Comparison of ENCODE assay signal across 20 cellular contexts in genomic region chr18:42067527-42067926, GRCh38.
"Had no signal": no experiment of that assay in that cellular context is flagged by ENCODE, and none has a peak within 500 bp of the region (broad histone marks: within the 10 kb centered on the region; RNA-seq: fewer than 3 reads in every experiment).

No MANE protein-coding gene starts in this region.

- H3K27me3 Mint-ChIP-seq: naive thymus-derived CD8-positive, alpha-beta T cell; progenitor cell of endocrine pancreas; stimulated activated naive CD8-positive, alpha-beta T cell treated with anti-CD3 and anti-CD28 coated beads, Interleukin-15, Interleukin-2, amounts not matched to agents 100 ng/mL and 50 ng/mL, for 24 hours; type B pancreatic cell had no signal

- H3K9me3 ChIP-seq: left lung, ovary, tibial nerve, uterus had no signal

- H3K36me3 ChIP-seq: ovary, uterus had no signal

- H3K4me3 Mint-ChIP-seq: naive thymus-derived CD8-positive, alpha-beta T cell; stimulated activated naive CD8-positive, alpha-beta T cell treated with anti-CD3 and anti-CD28 coated beads, Interleukin-15, Interleukin-2, amounts not matched to agents 100 ng/mL and 50 ng/mL, for 24 hours; type B pancreatic cell had no signal

- H3K9me3 Mint-ChIP-seq: naive thymus-derived CD8-positive, alpha-beta T cell; stimulated activated naive CD8-positive, alpha-beta T cell treated with anti-CD3 and anti-CD28 coated beads, Interleukin-15, Interleukin-2, amounts not matched to agents 100 ng/mL and 50 ng/mL, for 24 hours; type B pancreatic cell had no signal

- H3K4me3 ChIP-seq: left lung, lung, ovary, skin epidermis, tibial nerve, uterus had no signal

- H3K27ac ChIP-seq: left lung, ovary, skin epidermis, tibial nerve, uterus had no signal

- H3K27me3 ChIP-seq: left lung, ovary, tibial nerve, uterus had no signal

- H3K4me1 ChIP-seq: left lung, tibial nerve, uterus had no signal

- H3K27ac Mint-ChIP-seq: stimulated activated naive CD8-positive, alpha-beta T cell treated with anti-CD3 and anti-CD28 coated beads, Interleukin-15, Interleukin-2, amounts not matched to agents 100 ng/mL and 50 ng/mL, for 24 hours; type B pancreatic cell had no signal

- ATAC-seq: left lung; naive thymus-derived CD8-positive, alpha-beta T cell; right cardiac atrium; sciatic nerve had no signal

- DNase-seq: hippocampal formation; left colon; left lung; naive thymus-derived CD8-positive, alpha-beta T cell; ovary; retina; right cardiac atrium; stimulated activated CD4-positive, alpha-beta T cell treated with anti-CD3 and anti-CD28 coated beads, Interleukin-12 subunit alpha, Interleukin-12 subunit beta, amount 100 ng/mL, for 4 hours; stimulated activated CD4-positive, alpha-beta T cell treated with anti-CD3 and anti-CD28 coated beads, Interleukin-15, amount 100 ng/mL, for 24 hours; stimulated activated CD4-positive, alpha-beta T cell treated with anti-CD3 and anti-CD28 coated beads, Interleukin-2, amount 100 ng/mL, for 24 hours; stimulated activated CD4-positive, alpha-beta T cell treated with anti-CD3 and anti-CD28 coated beads, Interleukin-4, amount 100 ng/mL, for 1 hour; stimulated activated naive CD4-positive, alpha-beta T cell; uterus had no signal
